In the genomic region with DNA sequence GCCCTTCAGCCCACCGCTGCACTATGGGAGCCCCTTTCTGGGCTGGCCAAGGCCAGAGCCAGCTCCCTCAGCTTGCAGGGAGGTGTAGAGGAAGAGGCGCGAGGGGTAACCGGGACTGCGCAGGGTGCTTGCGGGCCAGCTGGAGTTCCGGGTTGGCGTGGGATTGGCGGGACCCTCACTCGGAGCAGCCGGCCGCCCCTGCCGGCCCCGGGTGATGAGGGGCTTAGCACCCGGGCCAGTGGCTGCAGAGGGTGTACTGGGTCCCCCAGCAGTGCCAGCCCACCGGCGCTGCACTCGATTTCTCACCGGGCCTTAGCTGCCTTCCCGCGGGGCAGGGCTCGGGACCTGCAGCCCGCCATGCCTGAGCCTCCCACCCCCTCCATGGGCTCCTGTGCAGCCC, we compare ENCODE assay signal across 5 cellular contexts. TPM values are rescaled to one million over a fixed set of nuclear protein-coding genes. Genes with fewer than 3 reads are reported as not detected.
DNase-seq lines count a peak whose midpoint lies in the region; ATAC-seq and TF ChIP-seq lines count a peak whose summit lies in the region.
"Not testable (repeated sequence)": the region's sequence is repeated elsewhere in the genome, so short reads cannot be mapped to it uniquely, and the experiment has no call there.

No MANE protein-coding gene starts in this region.

- DNase-seq in RWPE1 (ENCODE audit: low spot score); testis: not testable (repeated sequence)
- DNase-seq in lower lobe of right lung: peak; percentile 36
- DNase-seq in spleen: peak; percentile 79

- ATAC-seq in lower lobe of right lung: not testable (repeated sequence)

- peak overlapping the region; percentile 3 for H3K27ac ChIP-seq in C4-2B
- H3K27ac ChIP-seq in RWPE1: peak overlapping the region; percentile 24
- H3K27ac ChIP-seq in lower lobe of right lung, spleen, testis: not testable (repeated sequence)

- peaks cover 25% of the 10 kb centered on the region for H3K4me1 ChIP-seq in lower lobe of right lung
- H3K4me1 ChIP-seq in spleen: peaks cover 7 to 64% (median 34%) of the 10 kb centered on the region in 6 donors
- H3K4me1 ChIP-seq in testis: peaks cover 32% of the 10 kb centered on the region

- not testable (repeated sequence) for H3K9me3 ChIP-seq in lower lobe of right lung, spleen, testis

- intact Hi-C loops in lower lobe of right lung (cut with DNase I); spleen (cut with DNase I; ENCODE audit: low total_unique reads); testis (cut with DNase I; ENCODE audit: low total_unique reads): not testable (repeated sequence)

- CTCF ChIA-PET in RWPE1 (lab: Yijun Ruan, JAX): not testable (repeated sequence)

- not testable (repeated sequence) for TF ChIP-seq CTCF in C4-2B (conservative IDR thresholded peaks at IDR 0.05); RWPE1 (conservative IDR thresholded peaks at IDR 0.05; ENCODE audit: low read depth); lower lobe of right lung (IDR thresholded peaks at IDR 0.05); spleen (IDR thresholded peaks at IDR 0.05 in 8 of 11, conservative IDR thresholded peaks at IDR 0.05 in 3 of 11); testis (IDR thresholded peaks at IDR 0.05)

- H3K27me3 ChIP-seq in lower lobe of right lung (ENCODE audit: low read depth); spleen (replicated peaks in 1 of 7); testis: not testable (repeated sequence)

- H3K4me3 ChIP-seq in lower lobe of right lung, spleen: not testable (repeated sequence)
- H3K4me3 ChIP-seq in testis: peak overlapping the region; percentile 2 to 34

- not testable (repeated sequence) for H3K36me3 ChIP-seq in lower lobe of right lung; spleen; testis (ENCODE audit: low read depth, missing control alignments)

- WGBS in spleen, 5 donors: 91 to 99% (median 96%) methylated on average over 11 to 20 of the region's 23 CpGs
- WGBS in testis, 2 donors: 70 to 87% methylated on average over 10 to 18 of the region's 23 CpGs

- POLR2A ChIA-PET in RWPE1 (lab: Yijun Ruan, JAX; ENCODE audit: low non-redundant PET): not testable (repeated sequence)

- TF ChIP-seq POLR2A in spleen (IDR thresholded peaks at IDR 0.05); testis (IDR thresholded peaks at IDR 0.05): not testable (repeated sequence)

RNA-seq across cellular contexts. Expression of a gene that starts 1.8 kb away (rescaled TPM):
- 101 TPM for total RNA-seq in lower lobe of right lung
- 100 to 1,000 TPM in 1 of 7 donors, 10 to 100 TPM in 6; 40.7 to 105 (median 48.1) TPM for total RNA-seq in spleen
- 10 to 100 TPM; 35.0 to 65.8 (median 43.7) TPM for polyA plus RNA-seq in spleen
- 100 to 1,000 TPM in 1 of 2 donors, 10 to 100 TPM in 1; 44.2 to 157 TPM for total RNA-seq in testis
- 121 TPM for polyA plus RNA-seq in testis (ENCODE audit: insufficient read depth, low read depth, low replicate concordance)

RNA-seq across cellular contexts. Expression of a gene that starts 45.8 kb away (rescaled TPM):
- total RNA-seq in lower lobe of right lung (41.4 TPM), spleen (10 to 100 TPM; 33.0 to 54.6 (median 37.9) TPM), testis (10 to 100 TPM; 32.3 to 43.6 TPM)
- polyA plus RNA-seq in spleen (10 to 100 TPM; 10.3 to 16.8 (median 15.2) TPM), testis (ENCODE audit: insufficient read depth, low read depth, low replicate concordance) (19.5 TPM)

RNA-seq across cellular contexts. Expression of a gene that starts 46.2 kb away (rescaled TPM):
- total RNA-seq in lower lobe of right lung: 1.9 TPM
- 10 to 100 TPM in 1 of 7 donors, 1 to 10 TPM in 6; 1.7 to 13.8 (median 5.4) TPM for total RNA-seq in spleen
- 10 to 100 TPM in 1 of 3 donors, 1 to 10 TPM in 2; 3.8 to 21.3 (median 5.0) TPM for polyA plus RNA-seq in spleen
- total RNA-seq in testis: 100 to 1,000 TPM in 1 of 2 donors, 10 to 100 TPM in 1; 99.0 to 160 TPM
- 398 TPM for polyA plus RNA-seq in testis (ENCODE audit: insufficient read depth, low read depth, low replicate concordance)

Comparison
In these comparisons a context has a peak if more than half of its experiments do, and no peak if none do; other contexts are left out.
1. RNA of a gene that starts 46.2 kb away (total RNA-seq): 99.0 to 160 TPM in testis; 1.7 to 13.8 TPM in spleen and 1.9 TPM in lower lobe of right lung (single experiment); every median in the first group is over 4 times any median in the second.